In genomic region chr12:108839011-108839889, GRCh38 we compare ENCODE assay signal across 8 cellular contexts. TPM values are rescaled to one million over a fixed set of nuclear protein-coding genes. Genes with fewer than 3 reads are reported as not detected.
DNase-seq lines count a peak whose midpoint lies in the region; ATAC-seq and TF ChIP-seq lines count a peak whose summit lies in the region.

No MANE protein-coding gene starts in this region.

- H3K9ac ChIP-seq in muscle layer of colon (ENCODE audit: low read length): no peak overlapping the region

- ATAC-seq in GM18520 (IDR thresholded peaks at IDR 0.05; ENCODE audit: unreplicated experiment): no peak
- no peak for ATAC-seq in HG03280 (IDR thresholded peaks at IDR 0.05; ENCODE audit: unreplicated experiment)

- H3K4me3 ChIP-seq in muscle layer of colon (ENCODE audit: low read depth in 1 of 2, low read length in 2 of 2): no peak overlapping the region

- H3K27ac Mint-ChIP-seq in chondrocyte (ENCODE audit: unreplicated experiment): peak overlapping the region; percentile 100

- no peaks in the 10 kb centered on the region for H3K27me3 Mint-ChIP-seq in chondrocyte (ENCODE audit: low read depth)

- DNase-seq in chondrocyte (ENCODE audit: low spot score): no peak
- no peak for DNase-seq in NCI-H748 treated with DMSO at 0.1 percent for 48 hours (lab: John Stamatoyannopoulos, UW)
- no peak for DNase-seq in GM10248 (ENCODE audit: extremely low spot score)

- POLR2A ChIA-PET in GM10248 (lab: Yijun Ruan, JAX): interaction anchor here (1.0 to 1.3 kb wide), 2 partner anchors 10 to 11 kb away, joined by 3 to 4 read pairs; no protein-coding TSS in a partner anchor

- H3K36me3 Mint-ChIP-seq in chondrocyte (ENCODE audit: low read depth): peaks cover 34% of the 10 kb centered on the region

- H3K9me3 ChIP-seq in KOPT-K1 (ENCODE audit: insufficient read depth, low read length, poor library complexity, severe bottlenecking) (no peaks in the 10 kb centered on the region), muscle layer of colon (ENCODE audit: low read length) (no peaks in the 10 kb centered on the region)

- 0 out of 2 replicates have a peak overlapping the region, but pooled peaks have one; percentile 21 for H3K27ac ChIP-seq in 22Rv1
- peak overlapping the region; percentile 51 for H3K27ac ChIP-seq in KOPT-K1 (ENCODE audit: low read depth, low read length, poor library complexity, severe bottlenecking)
- peak overlapping the region; percentile 83 for H3K27ac ChIP-seq in muscle layer of colon (ENCODE audit: low read depth, low read length)

- peaks cover 90% of the 10 kb centered on the region for H3K4me1 Mint-ChIP-seq in chondrocyte (ENCODE audit: low read depth)

- H3K9me3 Mint-ChIP-seq in chondrocyte (ENCODE audit: low read depth): no peaks in the 10 kb centered on the region

- CTCF ChIA-PET in GM10248 (lab: Yijun Ruan, JAX): interaction anchor here (0.8 to 3.1 kb wide), 4 partner anchors 12 to 222 kb away, joined by 3 to 12 read pairs (median 6); no protein-coding TSS in a partner anchor

- H3K36me3 ChIP-seq in KOPT-K1 (ENCODE audit: insufficient read depth, low read length): peaks cover 19% of the 10 kb centered on the region
- peaks cover 23% of the 10 kb centered on the region for H3K36me3 ChIP-seq in muscle layer of colon (ENCODE audit: insufficient read depth, low read length)

- TF ChIP-seq CTCF in 22Rv1 (IDR thresholded peaks at IDR 0.05) (no peak), chondrocyte (IDR thresholded peaks at IDR 0.05) (no peak), GM10248 (IDR thresholded peaks at IDR 0.05; ENCODE audit: control extremely low read depth, extremely low read depth, low read depth, missing control alignments) (no peak)

- no peaks in the 10 kb centered on the region for H3K27me3 ChIP-seq in muscle layer of colon (ENCODE audit: control insufficient read depth in 1 of 2, insufficient read depth in 2 of 2, low read length in 2 of 2)

- H3K4me1 ChIP-seq in muscle layer of colon (ENCODE audit: insufficient read depth, low read length): peaks cover 51% of the 10 kb centered on the region

- no peak overlapping the region for H3K4me3 Mint-ChIP-seq in chondrocyte (ENCODE audit: unreplicated experiment)

RNA-seq across cellular contexts. Expression of gene SSH1, which starts 18.1 kb away (rescaled TPM):
- 125 to 138 TPM (median 127 TPM) in 3 replicates for total RNA-seq in chondrocyte

RNA-seq across cellular contexts. Expression of gene DAO, which starts 40.6 kb away (rescaled TPM):
- total RNA-seq in chondrocyte: not detected in 3 replicates

Comparison
In these comparisons a context has a peak if more than half of its experiments do, and no peak if none do; other contexts are left out.
1. H3K27ac ChIP-seq: peak in every context shown above with its lines; median percentile 83 in muscle layer of colon; 51 in KOPT-K1; 21 in 22Rv1.